Comparison of ENCODE assay signal across 1 cellular context in the genomic region with DNA sequence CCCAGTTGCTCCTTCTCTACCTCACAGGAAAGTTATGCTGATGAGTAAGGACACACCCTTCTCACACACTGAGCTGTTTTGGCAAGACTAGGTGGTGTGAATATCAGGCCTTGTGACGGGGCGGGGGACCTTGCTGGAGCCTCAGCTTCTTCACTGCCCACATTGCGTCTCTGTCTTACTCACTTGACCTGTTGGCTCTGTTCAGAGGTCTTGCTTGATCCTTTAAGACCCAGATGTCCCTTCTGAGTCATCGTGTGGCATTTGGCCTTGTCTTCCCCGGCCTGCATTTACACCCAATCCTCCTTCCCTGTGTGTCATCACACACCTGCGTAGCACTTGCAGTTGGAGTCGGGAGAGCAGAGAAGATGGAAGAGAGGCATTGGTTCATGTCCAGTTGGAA.
TF ChIP-seq lines count a peak whose summit lies in the region.

No MANE protein-coding gene starts in this region.

TF ChIP-seq in HCT116, 20 proteins besides CTCF, POLR2A, EP300 and RAD21 (continued from another document):
- TF ChIP-seq, protein P1, sequence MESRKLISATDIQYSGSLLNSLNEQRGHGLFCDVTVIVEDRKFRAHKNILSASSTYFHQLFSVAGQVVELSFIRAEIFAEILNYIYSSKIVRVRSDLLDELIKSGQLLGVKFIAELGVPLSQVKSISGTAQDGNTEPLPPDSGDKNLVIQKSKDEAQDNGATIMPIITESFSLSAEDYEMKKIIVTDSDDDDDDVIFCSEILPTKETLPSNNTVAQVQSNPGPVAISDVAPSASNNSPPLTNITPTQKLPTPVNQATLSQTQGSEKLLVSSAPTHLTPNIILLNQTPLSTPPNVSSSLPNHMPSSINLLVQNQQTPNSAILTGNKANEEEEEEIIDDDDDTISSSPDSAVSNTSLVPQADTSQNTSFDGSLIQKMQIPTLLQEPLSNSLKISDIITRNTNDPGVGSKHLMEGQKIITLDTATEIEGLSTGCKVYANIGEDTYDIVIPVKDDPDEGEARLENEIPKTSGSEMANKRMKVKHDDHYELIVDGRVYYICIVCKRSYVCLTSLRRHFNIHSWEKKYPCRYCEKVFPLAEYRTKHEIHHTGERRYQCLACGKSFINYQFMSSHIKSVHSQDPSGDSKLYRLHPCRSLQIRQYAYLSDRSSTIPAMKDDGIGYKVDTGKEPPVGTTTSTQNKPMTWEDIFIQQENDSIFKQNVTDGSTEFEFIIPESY (IDR thresholded peaks at IDR 0.05; ENCODE audit: extremely low read depth, insufficient replicate concordance, low read length), result no peak
- TF ChIP-seq YY1 (IDR thresholded peaks at IDR 0.05; ENCODE audit: extremely low read depth, insufficient replicate concordance, low read depth, low read length) (no peak), POLR2AphosphoS5 (IDR thresholded peaks at IDR 0.05; ENCODE audit: low read depth, low read length) (peak; percentile 25; the same call in 1 of the 2 replicates), FOSL1 (IDR thresholded peaks at IDR 0.05; ENCODE audit: low read depth) (peak; percentile 87), ZFX (IDR thresholded peaks at IDR 0.05) (no peak), JUND (IDR thresholded peaks at IDR 0.05) (peak; percentile 84), CBX3 (IDR thresholded peaks at IDR 0.05; ENCODE audit: low read depth) (no peak; the same call in none of the 2 replicates), SIN3A (IDR thresholded peaks at IDR 0.05; ENCODE audit: low read depth) (peak; percentile 51; the same call in 1 of the 2 replicates), EGR1 (IDR thresholded peaks at IDR 0.05; ENCODE audit: low read depth) (no peak), SP1 (IDR thresholded peaks at IDR 0.05; ENCODE audit: low read depth) (peak; percentile 82), EZH2phosphoT487 (IDR thresholded peaks at IDR 0.05; ENCODE audit: borderline replicate concordance) (no peak), EZH2 (IDR thresholded peaks at IDR 0.05) (no peak), ELF1 (IDR thresholded peaks at IDR 0.05; ENCODE audit: borderline replicate concordance, low read depth) (no peak), CEBPB (IDR thresholded peaks at IDR 0.05; ENCODE audit: low read depth) (peak; percentile 76), SRF (IDR thresholded peaks at IDR 0.05; ENCODE audit: low read depth) (0 out of 2 replicates have a peak, but pooled peaks have one; percentile 54), ZNF274 (IDR thresholded peaks at IDR 0.05; ENCODE audit: low read depth, low read length) (no peak)
- TF ChIP-seq, protein P2, sequence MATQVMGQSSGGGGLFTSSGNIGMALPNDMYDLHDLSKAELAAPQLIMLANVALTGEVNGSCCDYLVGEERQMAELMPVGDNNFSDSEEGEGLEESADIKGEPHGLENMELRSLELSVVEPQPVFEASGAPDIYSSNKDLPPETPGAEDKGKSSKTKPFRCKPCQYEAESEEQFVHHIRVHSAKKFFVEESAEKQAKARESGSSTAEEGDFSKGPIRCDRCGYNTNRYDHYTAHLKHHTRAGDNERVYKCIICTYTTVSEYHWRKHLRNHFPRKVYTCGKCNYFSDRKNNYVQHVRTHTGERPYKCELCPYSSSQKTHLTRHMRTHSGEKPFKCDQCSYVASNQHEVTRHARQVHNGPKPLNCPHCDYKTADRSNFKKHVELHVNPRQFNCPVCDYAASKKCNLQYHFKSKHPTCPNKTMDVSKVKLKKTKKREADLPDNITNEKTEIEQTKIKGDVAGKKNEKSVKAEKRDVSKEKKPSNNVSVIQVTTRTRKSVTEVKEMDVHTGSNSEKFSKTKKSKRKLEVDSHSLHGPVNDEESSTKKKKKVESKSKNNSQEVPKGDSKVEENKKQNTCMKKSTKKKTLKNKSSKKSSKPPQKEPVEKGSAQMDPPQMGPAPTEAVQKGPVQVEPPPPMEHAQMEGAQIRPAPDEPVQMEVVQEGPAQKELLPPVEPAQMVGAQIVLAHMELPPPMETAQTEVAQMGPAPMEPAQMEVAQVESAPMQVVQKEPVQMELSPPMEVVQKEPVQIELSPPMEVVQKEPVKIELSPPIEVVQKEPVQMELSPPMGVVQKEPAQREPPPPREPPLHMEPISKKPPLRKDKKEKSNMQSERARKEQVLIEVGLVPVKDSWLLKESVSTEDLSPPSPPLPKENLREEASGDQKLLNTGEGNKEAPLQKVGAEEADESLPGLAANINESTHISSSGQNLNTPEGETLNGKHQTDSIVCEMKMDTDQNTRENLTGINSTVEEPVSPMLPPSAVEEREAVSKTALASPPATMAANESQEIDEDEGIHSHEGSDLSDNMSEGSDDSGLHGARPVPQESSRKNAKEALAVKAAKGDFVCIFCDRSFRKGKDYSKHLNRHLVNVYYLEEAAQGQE (IDR thresholded peaks at IDR 0.05; ENCODE audit: low read depth), result no peak
- TF ChIP-seq, protein P3, sequence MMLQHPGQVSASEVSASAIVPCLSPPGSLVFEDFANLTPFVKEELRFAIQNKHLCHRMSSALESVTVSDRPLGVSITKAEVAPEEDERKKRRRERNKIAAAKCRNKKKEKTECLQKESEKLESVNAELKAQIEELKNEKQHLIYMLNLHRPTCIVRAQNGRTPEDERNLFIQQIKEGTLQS (IDR thresholded peaks at IDR 0.05), result no peak; the same call in 1 of the 2 replicates
- TF ChIP-seq, protein P4, sequence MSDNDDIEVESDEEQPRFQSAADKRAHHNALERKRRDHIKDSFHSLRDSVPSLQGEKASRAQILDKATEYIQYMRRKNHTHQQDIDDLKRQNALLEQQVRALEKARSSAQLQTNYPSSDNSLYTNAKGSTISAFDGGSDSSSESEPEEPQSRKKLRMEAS (IDR thresholded peaks at IDR 0.05), result peak; percentile 76
